Comparison of ENCODE assay signal across 8 cellular contexts in genomic region chr18:23828426-23828825, GRCh38.
DNase-seq lines count a peak whose midpoint lies in the region; ATAC-seq and TF ChIP-seq lines count a peak whose summit lies in the region.

No MANE protein-coding gene starts in this region.

- peaks cover 44% of the 10 kb centered on the region for H3K4me1 Mint-ChIP-seq in activated CD8-positive, alpha-beta T cell treated with anti-CD3 and anti-CD28 coated beads, Interleukin-2, amount 10 ng/mL, durations not matched to agents 7 days and 5 days (ENCODE audit: low read depth)
- H3K4me1 Mint-ChIP-seq in glutamatergic neuron (ENCODE audit: low read depth, unreplicated experiment): no peaks in the 10 kb centered on the region

- TF ChIP-seq EP300 in ovary (IDR thresholded peaks at IDR 0.05): no peak

- H3K36me3 ChIP-seq in GM23248 (ENCODE audit: low read depth): no peaks in the 10 kb centered on the region
- H3K36me3 ChIP-seq in ovary: no peaks in the 10 kb centered on the region

- no peaks in the 10 kb centered on the region for H3K9me3 ChIP-seq in GM23248 (ENCODE audit: low read depth)
- H3K9me3 ChIP-seq in ovary: no peaks in the 10 kb centered on the region

- no peaks in the 10 kb centered on the region for H3K36me3 Mint-ChIP-seq in activated CD8-positive, alpha-beta T cell treated with anti-CD3 and anti-CD28 coated beads, Interleukin-2, amount 10 ng/mL, durations not matched to agents 7 days and 5 days (ENCODE audit: low read depth)
- H3K36me3 Mint-ChIP-seq in glutamatergic neuron (ENCODE audit: unreplicated experiment): no peaks in the 10 kb centered on the region

- H3K4me3 Mint-ChIP-seq in activated CD8-positive, alpha-beta T cell treated with anti-CD3 and anti-CD28 coated beads, Interleukin-2, amount 10 ng/mL, durations not matched to agents 7 days and 5 days: no peak overlapping the region
- no peak overlapping the region for H3K4me3 Mint-ChIP-seq in glutamatergic neuron (ENCODE audit: unreplicated experiment)

- H3K9me2 ChIP-seq in GM23248 (ENCODE audit: insufficient read depth): no peaks in the 10 kb centered on the region

- DNase-seq in GM23248: peak; percentile 71
- peak; percentile 95 for DNase-seq in M059J (ENCODE audit: low read depth)
- DNase-seq in activated CD8-positive, alpha-beta T cell treated with anti-CD3 and anti-CD28 coated beads, Interleukin-2, amount 10 ng/mL, durations not matched to agents 7 days and 5 days: peak; percentile 80
- no peak for DNase-seq in left colon
- no peak for DNase-seq in glutamatergic neuron
- no peak for DNase-seq in cerebellum (ENCODE audit: low spot score)
- DNase-seq in ovary: no peak

- H3F3A ChIP-seq in GM23248 (ENCODE audit: insufficient read depth): peaks cover 33% of the 10 kb centered on the region

- TF ChIP-seq POLR2A in ovary (IDR thresholded peaks at IDR 0.05): no peak

- H3K27ac ChIP-seq in GM23248 (no peak overlapping the region; the same call in 1 of the 2 replicates), ovary (no peak overlapping the region)

- peaks cover under 1% of the 10 kb centered on the region for H3K27me3 Mint-ChIP-seq in activated CD8-positive, alpha-beta T cell treated with anti-CD3 and anti-CD28 coated beads, Interleukin-2, amount 10 ng/mL, durations not matched to agents 7 days and 5 days (ENCODE audit: low read depth)
- no peaks in the 10 kb centered on the region for H3K27me3 Mint-ChIP-seq in glutamatergic neuron (ENCODE audit: unreplicated experiment)

- H3K4me2 ChIP-seq in GM23248 (ENCODE audit: unreplicated experiment): no peak overlapping the region

- H4K20me1 ChIP-seq in GM23248 (ENCODE audit: insufficient read depth): no peaks in the 10 kb centered on the region

- TF ChIP-seq CTCF in glutamatergic neuron (IDR thresholded peaks at IDR 0.05; ENCODE audit: partially characterized antibody, unreplicated experiment) (no peak), ovary (IDR thresholded peaks at IDR 0.05) (no peak)

- CTCF ChIA-PET in activated CD8-positive, alpha-beta T cell treated with anti-CD3 and anti-CD28 coated beads, Interleukin-2, amount 10 ng/mL, durations not matched to agents 7 days and 5 days (lab: Charles Lee): interaction anchor here (0.8 to 4.0 kb wide), 8 partner anchors 10 to 292 kb away, joined by 3 to 35 read pairs (median 6); no protein-coding TSS in a partner anchor

- H3K27me3 ChIP-seq in GM23248 (replicated peaks; ENCODE audit: insufficient read depth) (no peaks in the 10 kb centered on the region), ovary (no peaks in the 10 kb centered on the region)

- H3K9ac ChIP-seq in GM23248: no peak overlapping the region

- intact Hi-C loops in left colon (cut with DNase I, micrococcal nuclease) (no loop called here), ovary (cut with DNase I) (loop anchor here in 1 of 4 donors (10.0 kb wide), 2 partner anchors 86 to 286 kb away; no protein-coding TSS in a partner anchor)

- in situ Hi-C loops in GM23248 (cut with MboI): loop anchor here (10.0 kb wide), 1 partner anchor 276 kb away; no protein-coding TSS in a partner anchor

- peak; percentile 93 for ATAC-seq in GM18499 (IDR thresholded peaks at IDR 0.05; ENCODE audit: insufficient read depth, unreplicated experiment)
- ATAC-seq in activated CD8-positive, alpha-beta T cell treated with anti-CD3 and anti-CD28 coated beads, Interleukin-2, amount 10 ng/mL, durations not matched to agents 7 days and 5 days: peak; percentile 98
- peak; percentile 87 for ATAC-seq in left colon

- H3K4me3 ChIP-seq in GM23248 (no peak overlapping the region), ovary (no peak overlapping the region)

- POLR2A ChIA-PET in activated CD8-positive, alpha-beta T cell treated with anti-CD3 and anti-CD28 coated beads, Interleukin-2, amount 10 ng/mL, durations not matched to agents 7 days and 5 days (lab: Charles Lee): interaction anchor here (1.0 to 2.0 kb wide), 4 partner anchors 10 to 72 kb away, joined by 3 to 6 read pairs (median 5); no protein-coding TSS in a partner anchor

- H3K4me1 ChIP-seq in GM23248 (ENCODE audit: insufficient read depth): peaks cover 36% of the 10 kb centered on the region
- H3K4me1 ChIP-seq in ovary (ENCODE audit: insufficient read depth): peaks cover 9% of the 10 kb centered on the region

- H3K27ac Mint-ChIP-seq in activated CD8-positive, alpha-beta T cell treated with anti-CD3 and anti-CD28 coated beads, Interleukin-2, amount 10 ng/mL, durations not matched to agents 7 days and 5 days: peak overlapping the region; percentile 47
- H3K27ac Mint-ChIP-seq in glutamatergic neuron (ENCODE audit: unreplicated experiment): no peak overlapping the region

- H3K9me3 Mint-ChIP-seq in activated CD8-positive, alpha-beta T cell treated with anti-CD3 and anti-CD28 coated beads, Interleukin-2, amount 10 ng/mL, durations not matched to agents 7 days and 5 days (ENCODE audit: insufficient read depth): no peaks in the 10 kb centered on the region
- no peaks in the 10 kb centered on the region for H3K9me3 Mint-ChIP-seq in glutamatergic neuron (ENCODE audit: unreplicated experiment)

- 60 to 61% methylated on average over 3 of the region's 3 CpGs for WGBS in GM23248 (ENCODE audit: low coverage in 1 of 2, low lambda C conversion rate in 2 of 2, missing lambda C conversion rate in 2 of 2), 2 experiments
- WGBS in ovary, 3 donors: 57 to 62% (median 59%) methylated on average over 3 of the region's 3 CpGs

- H3K79me2 ChIP-seq in GM23248 (ENCODE audit: insufficient read depth): no peaks in the 10 kb centered on the region

- H2AFZ ChIP-seq in GM23248: no peak overlapping the region

Comparison
In these comparisons a context has a peak if more than half of its experiments do, and no peak if none do; other contexts are left out.
1. DNase-seq: peak in GM23248 (single experiment), M059J (single experiment) and activated CD8-positive, alpha-beta T cell treated with anti-CD3 and anti-CD28 coated beads, Interleukin-2, amount 10 ng/mL, durations not matched to agents 7 days and 5 days (single experiment); none in left colon (0 of 2), glutamatergic neuron (single experiment), cerebellum (single experiment) and ovary (0 of 5).
2. Peak in every context shown above with its lines, with median percentiles within 50 percentile points of each other: ATAC-seq.